ENCODE assay signal across 1 cellular context in genomic region chr7:128734777-128735342, GRCh38.
A peak's percentile ranks its signal among the peaks of the same experiment; 100 is the strongest.
TF ChIP-seq lines count a peak whose summit lies in the region.

No MANE protein-coding gene starts in this region.

TF ChIP-seq in K562, 482 proteins besides CTCF, POLR2A, EP300 and RAD21 (continued from another document and continues in another):
- TF ChIP-seq, protein P1, sequence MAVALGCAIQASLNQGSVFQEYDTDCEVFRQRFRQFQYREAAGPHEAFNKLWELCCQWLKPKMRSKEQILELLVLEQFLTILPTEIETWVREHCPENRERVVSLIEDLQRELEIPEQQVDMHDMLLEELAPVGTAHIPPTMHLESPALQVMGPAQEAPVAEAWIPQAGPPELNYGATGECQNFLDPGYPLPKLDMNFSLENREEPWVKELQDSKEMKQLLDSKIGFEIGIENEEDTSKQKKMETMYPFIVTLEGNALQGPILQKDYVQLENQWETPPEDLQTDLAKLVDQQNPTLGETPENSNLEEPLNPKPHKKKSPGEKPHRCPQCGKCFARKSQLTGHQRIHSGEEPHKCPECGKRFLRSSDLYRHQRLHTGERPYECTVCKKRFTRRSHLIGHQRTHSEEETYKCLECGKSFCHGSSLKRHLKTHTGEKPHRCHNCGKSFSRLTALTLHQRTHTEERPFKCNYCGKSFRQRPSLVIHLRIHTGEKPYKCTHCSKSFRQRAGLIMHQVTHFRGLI (CRISPR knock-in tag; IDR thresholded peaks at IDR 0.05), result no peak
- TF ChIP-seq SMAD1 (IDR thresholded peaks at IDR 0.05; ENCODE audit: low read depth, low read length, partially characterized antibody) (no peak), UBTF (IDR thresholded peaks at IDR 0.05; ENCODE audit: borderline replicate concordance in 1 of 2, low read depth in 2 of 2, low read length in 2 of 2) (no peak), SOX6 (IDR thresholded peaks at IDR 0.05) (no peak), ZNF224 (CRISPR knock-in tag; IDR thresholded peaks at IDR 0.05) (no peak), SNRNP70 (optimal IDR thresholded peaks at IDR 0.05; ENCODE audit: low read depth, low read length) (no peak), ZNF324 (CRISPR knock-in tag; IDR thresholded peaks at IDR 0.05) (no peak), CBX3 (IDR thresholded peaks at IDR 0.05; ENCODE audit: borderline replicate concordance in 1 of 2, low read length in 2 of 2) (no peak), ELK3 (CRISPR knock-in tag; IDR thresholded peaks at IDR 0.05) (no peak), CBFB (CRISPR knock-in tag; IDR thresholded peaks at IDR 0.05) (no peak), ZBED1 (IDR thresholded peaks at IDR 0.05) (no peak), TCF3 (CRISPR knock-in tag; IDR thresholded peaks at IDR 0.05) (no peak), NFRKB (IDR thresholded peaks at IDR 0.05; ENCODE audit: low read depth) (no peak), ZNF717 (CRISPR knock-in tag; IDR thresholded peaks at IDR 0.05) (no peak), HMGXB4 (CRISPR knock-in tag; IDR thresholded peaks at IDR 0.05) (0 out of 2 replicates have a peak, but pooled peaks have one; percentile 34), PML (IDR thresholded peaks at IDR 0.05; ENCODE audit: low read length) (no peak), DIDO1 (tag; IDR thresholded peaks at IDR 0.05; ENCODE audit: low read depth) (no peak), BRD9 (IDR thresholded peaks at IDR 0.05; ENCODE audit: low read depth, partially characterized antibody) (no peak), DDX20 (tag; IDR thresholded peaks at IDR 0.05; ENCODE audit: low read depth) (no peak), U2AF2 (optimal IDR thresholded peaks at IDR 0.05; ENCODE audit: low read depth, low read length) (no peak), ZFX (CRISPR knock-in tag; IDR thresholded peaks at IDR 0.05) (no peak), ZNF583 (CRISPR knock-in tag; IDR thresholded peaks at IDR 0.05) (no peak), PTBP1 (IDR thresholded peaks at IDR 0.05; ENCODE audit: low read depth, low read length) (no peak), CGGBP1 (CRISPR knock-in tag; IDR thresholded peaks at IDR 0.05) (no peak), ZMIZ1 (IDR thresholded peaks at IDR 0.05; ENCODE audit: low read depth in 2 of 2, low read length in 2 of 2) (no peak), ASH1L (IDR thresholded peaks at IDR 0.05; ENCODE audit: borderline replicate concordance, low read depth, partially characterized antibody) (no peak), ZNF830 (CRISPR knock-in tag; IDR thresholded peaks at IDR 0.05) (no peak)
- TF ChIP-seq, protein P2, sequence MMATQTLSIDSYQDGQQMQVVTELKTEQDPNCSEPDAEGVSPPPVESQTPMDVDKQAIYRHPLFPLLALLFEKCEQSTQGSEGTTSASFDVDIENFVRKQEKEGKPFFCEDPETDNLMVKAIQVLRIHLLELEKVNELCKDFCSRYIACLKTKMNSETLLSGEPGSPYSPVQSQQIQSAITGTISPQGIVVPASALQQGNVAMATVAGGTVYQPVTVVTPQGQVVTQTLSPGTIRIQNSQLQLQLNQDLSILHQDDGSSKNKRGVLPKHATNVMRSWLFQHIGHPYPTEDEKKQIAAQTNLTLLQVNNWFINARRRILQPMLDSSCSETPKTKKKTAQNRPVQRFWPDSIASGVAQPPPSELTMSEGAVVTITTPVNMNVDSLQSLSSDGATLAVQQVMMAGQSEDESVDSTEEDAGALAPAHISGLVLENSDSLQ (IDR thresholded peaks at IDR 0.05), result 0 out of 2 replicates have a peak, but pooled peaks have one; percentile 39
- TF ChIP-seq, protein P3, sequence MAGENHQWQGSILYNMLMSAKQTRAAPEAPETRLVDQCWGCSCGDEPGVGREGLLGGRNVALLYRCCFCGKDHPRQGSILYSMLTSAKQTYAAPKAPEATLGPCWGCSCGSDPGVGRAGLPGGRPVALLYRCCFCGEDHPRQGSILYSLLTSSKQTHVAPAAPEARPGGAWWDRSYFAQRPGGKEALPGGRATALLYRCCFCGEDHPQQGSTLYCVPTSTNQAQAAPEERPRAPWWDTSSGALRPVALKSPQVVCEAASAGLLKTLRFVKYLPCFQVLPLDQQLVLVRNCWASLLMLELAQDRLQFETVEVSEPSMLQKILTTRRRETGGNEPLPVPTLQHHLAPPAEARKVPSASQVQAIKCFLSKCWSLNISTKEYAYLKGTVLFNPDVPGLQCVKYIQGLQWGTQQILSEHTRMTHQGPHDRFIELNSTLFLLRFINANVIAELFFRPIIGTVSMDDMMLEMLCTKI (IDR thresholded peaks at IDR 0.05; ENCODE audit: partially characterized antibody), result no peak
- TF ChIP-seq, protein P4, sequence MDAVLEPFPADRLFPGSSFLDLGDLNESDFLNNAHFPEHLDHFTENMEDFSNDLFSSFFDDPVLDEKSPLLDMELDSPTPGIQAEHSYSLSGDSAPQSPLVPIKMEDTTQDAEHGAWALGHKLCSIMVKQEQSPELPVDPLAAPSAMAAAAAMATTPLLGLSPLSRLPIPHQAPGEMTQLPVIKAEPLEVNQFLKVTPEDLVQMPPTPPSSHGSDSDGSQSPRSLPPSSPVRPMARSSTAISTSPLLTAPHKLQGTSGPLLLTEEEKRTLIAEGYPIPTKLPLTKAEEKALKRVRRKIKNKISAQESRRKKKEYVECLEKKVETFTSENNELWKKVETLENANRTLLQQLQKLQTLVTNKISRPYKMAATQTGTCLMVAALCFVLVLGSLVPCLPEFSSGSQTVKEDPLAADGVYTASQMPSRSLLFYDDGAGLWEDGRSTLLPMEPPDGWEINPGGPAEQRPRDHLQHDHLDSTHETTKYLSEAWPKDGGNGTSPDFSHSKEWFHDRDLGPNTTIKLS (IDR thresholded peaks at IDR 0.05; ENCODE audit: borderline replicate concordance, low read depth), result no peak
- TF ChIP-seq, protein P5, sequence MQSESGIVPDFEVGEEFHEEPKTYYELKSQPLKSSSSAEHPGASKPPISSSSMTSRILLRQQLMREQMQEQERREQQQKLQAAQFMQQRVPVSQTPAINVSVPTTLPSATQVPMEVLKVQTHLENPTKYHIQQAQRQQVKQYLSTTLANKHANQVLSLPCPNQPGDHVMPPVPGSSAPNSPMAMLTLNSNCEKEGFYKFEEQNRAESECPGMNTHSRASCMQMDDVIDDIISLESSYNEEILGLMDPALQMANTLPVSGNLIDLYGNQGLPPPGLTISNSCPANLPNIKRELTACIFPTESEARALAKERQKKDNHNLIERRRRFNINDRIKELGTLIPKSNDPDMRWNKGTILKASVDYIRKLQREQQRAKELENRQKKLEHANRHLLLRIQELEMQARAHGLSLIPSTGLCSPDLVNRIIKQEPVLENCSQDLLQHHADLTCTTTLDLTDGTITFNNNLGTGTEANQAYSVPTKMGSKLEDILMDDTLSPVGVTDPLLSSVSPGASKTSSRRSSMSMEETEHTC (IDR thresholded peaks at IDR 0.05), result no peak
- TF ChIP-seq, protein P6, sequence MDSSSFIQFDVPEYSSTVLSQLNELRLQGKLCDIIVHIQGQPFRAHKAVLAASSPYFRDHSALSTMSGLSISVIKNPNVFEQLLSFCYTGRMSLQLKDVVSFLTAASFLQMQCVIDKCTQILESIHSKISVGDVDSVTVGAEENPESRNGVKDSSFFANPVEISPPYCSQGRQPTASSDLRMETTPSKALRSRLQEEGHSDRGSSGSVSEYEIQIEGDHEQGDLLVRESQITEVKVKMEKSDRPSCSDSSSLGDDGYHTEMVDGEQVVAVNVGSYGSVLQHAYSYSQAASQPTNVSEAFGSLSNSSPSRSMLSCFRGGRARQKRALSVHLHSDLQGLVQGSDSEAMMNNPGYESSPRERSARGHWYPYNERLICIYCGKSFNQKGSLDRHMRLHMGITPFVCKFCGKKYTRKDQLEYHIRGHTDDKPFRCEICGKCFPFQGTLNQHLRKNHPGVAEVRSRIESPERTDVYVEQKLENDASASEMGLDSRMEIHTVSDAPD (CRISPR knock-in tag; IDR thresholded peaks at IDR 0.05), result no peak
- TF ChIP-seq, protein P7, sequence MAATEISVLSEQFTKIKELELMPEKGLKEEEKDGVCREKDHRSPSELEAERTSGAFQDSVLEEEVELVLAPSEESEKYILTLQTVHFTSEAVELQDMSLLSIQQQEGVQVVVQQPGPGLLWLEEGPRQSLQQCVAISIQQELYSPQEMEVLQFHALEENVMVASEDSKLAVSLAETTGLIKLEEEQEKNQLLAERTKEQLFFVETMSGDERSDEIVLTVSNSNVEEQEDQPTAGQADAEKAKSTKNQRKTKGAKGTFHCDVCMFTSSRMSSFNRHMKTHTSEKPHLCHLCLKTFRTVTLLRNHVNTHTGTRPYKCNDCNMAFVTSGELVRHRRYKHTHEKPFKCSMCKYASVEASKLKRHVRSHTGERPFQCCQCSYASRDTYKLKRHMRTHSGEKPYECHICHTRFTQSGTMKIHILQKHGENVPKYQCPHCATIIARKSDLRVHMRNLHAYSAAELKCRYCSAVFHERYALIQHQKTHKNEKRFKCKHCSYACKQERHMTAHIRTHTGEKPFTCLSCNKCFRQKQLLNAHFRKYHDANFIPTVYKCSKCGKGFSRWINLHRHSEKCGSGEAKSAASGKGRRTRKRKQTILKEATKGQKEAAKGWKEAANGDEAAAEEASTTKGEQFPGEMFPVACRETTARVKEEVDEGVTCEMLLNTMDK (IDR thresholded peaks at IDR 0.05; ENCODE audit: borderline replicate concordance, insufficient read depth, low read depth, low read length, poor library complexity, severe bottlenecking), result no peak
